In the genomic region with DNA sequence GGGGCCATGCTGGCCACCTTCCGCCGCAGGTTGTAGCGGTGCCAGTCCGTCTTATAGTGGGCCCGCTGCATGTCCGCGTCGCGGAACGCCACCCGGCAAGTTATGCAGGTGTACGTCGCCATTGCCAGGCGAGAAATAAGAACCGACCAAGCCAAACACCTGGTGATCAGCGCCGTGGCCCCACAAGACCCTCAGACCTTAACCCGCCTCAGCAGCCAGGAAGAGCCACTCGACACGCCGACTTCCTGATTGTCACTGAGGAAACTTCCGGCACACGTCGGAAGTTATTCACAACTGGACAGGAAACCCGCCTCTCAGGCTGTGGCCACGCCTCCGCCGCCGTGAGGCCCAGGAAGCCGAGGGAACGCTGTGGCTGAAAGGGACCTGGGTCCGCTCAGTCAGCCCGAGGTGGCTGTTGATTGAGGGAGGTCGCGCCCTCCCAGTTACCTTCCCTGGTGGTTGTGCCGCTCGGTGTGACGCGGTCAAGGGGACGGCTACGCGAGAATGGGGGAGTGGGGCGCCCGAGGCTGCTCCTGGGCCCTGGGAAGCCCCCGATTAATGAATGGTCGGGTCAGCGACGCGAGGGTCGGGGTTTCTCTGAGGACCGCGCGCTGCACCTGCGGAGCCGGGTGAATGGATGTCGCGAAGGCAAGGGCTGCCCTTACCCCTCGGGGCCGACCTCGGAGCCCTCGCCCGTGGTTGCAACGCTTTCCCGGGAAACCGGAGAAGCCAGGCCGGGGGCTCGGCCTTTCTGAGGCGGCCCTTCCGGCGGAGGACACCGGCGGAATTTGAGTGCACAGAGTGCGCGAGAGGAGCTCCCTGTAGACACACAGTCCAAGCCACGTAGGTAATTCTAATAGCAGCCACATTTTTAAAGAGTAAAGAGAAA, we compare ENCODE assay signal across 8 cellular contexts.
A peak's percentile ranks its signal among the peaks of the same experiment; 100 is the strongest.
DNase-seq lines count a peak whose midpoint lies in the region; ATAC-seq and TF ChIP-seq lines count a peak whose summit lies in the region.

A gene with protein sequence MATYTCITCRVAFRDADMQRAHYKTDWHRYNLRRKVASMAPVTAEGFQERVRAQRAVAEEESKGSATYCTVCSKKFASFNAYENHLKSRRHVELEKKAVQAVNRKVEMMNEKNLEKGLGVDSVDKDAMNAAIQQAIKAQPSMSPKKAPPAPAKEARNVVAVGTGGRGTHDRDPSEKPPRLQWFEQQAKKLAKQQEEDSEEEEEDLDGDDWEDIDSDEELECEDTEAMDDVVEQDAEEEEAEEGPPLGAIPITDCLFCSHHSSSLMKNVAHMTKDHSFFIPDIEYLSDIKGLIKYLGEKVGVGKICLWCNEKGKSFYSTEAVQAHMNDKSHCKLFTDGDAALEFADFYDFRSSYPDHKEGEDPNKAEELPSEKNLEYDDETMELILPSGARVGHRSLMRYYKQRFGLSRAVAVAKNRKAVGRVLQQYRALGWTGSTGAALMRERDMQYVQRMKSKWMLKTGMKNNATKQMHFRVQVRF (minus strand): TSS at position 257 of the 889 bp plus-strand sequence. CDS start 135 bp downstream, at position 122.

- H3K4me3 Mint-ChIP-seq in central memory CD8-positive, alpha-beta T cell = peak within 1 kb of the TSS; percentile 99

- DNase-seq in AG10803 (ENCODE audit: low read depth) (peak; percentile 90), NCI-H446 (lab: John Stamatoyannopoulos, UW) (peak; percentile 85 to 97), inferior parietal cortex (ENCODE audit: extremely low spot score) (peak; percentile 94)
- peak; percentile 82 for DNase-seq in activated CD4-positive, CD25-positive, alpha-beta regulatory T cell treated with anti-CD3 and anti-CD28 coated beads, Interleukin-2, amount 50 U/mL, for 16 hours (ENCODE audit: low read depth, low spot score)
- DNase-seq in central memory CD8-positive, alpha-beta T cell (ENCODE audit: low spot score in 2 of 2) = peak; percentile 80 to 81
- peak; percentile 77 to 83 for DNase-seq in stimulated activated CD4-positive, alpha-beta T cell treated with anti-CD3 and anti-CD28 coated beads, Interleukin-12 subunit alpha, Interleukin-12 subunit beta, amount 100 ng/mL, for 24 hours (ENCODE audit: low read depth in 2 of 2)

- peaks cover 73% of the 10 kb centered on the region for H3K4me1 Mint-ChIP-seq in central memory CD8-positive, alpha-beta T cell

- no peak for TF ChIP-seq CTCF in AG10803 (conservative IDR thresholded peaks at IDR 0.05; ENCODE audit: low read length)

- peaks cover 46% of the 10 kb centered on the region for H3K36me3 Mint-ChIP-seq in central memory CD8-positive, alpha-beta T cell (ENCODE audit: insufficient read depth)

- peak within 1 kb of the TSS; percentile 93 for H3K4me3 ChIP-seq in AG10803 (ENCODE audit: low read length)

- no peaks in the 10 kb centered on the region for H3K27me3 Mint-ChIP-seq in central memory CD8-positive, alpha-beta T cell

- no peaks in the 10 kb centered on the region for H3K9me3 Mint-ChIP-seq in central memory CD8-positive, alpha-beta T cell

- H3K27ac Mint-ChIP-seq in central memory CD8-positive, alpha-beta T cell (ENCODE audit: low read depth) = peak within 1 kb of the TSS; percentile 96

- ATAC-seq in GM19043 (IDR thresholded peaks at IDR 0.05; ENCODE audit: low read depth, unreplicated experiment) (peak; percentile 83), HG03354 (IDR thresholded peaks at IDR 0.05; ENCODE audit: poor library complexity, severe bottlenecking, unreplicated experiment) (peak; percentile 88)
- ATAC-seq in central memory CD8-positive, alpha-beta T cell (replicated peaks; ENCODE audit: extremely low read depth, poor library complexity, severe bottlenecking) = peak; percentile 88

Comparison
In these comparisons a context has a peak if more than half of its experiments do, and no peak if none do; other contexts are left out.
1. Peak in every context shown above with its lines: DNase-seq, ATAC-seq and H3K4me3 ChIP-seq.